Comparison of ENCODE assay signal across 1 cellular context in the genomic region with DNA sequence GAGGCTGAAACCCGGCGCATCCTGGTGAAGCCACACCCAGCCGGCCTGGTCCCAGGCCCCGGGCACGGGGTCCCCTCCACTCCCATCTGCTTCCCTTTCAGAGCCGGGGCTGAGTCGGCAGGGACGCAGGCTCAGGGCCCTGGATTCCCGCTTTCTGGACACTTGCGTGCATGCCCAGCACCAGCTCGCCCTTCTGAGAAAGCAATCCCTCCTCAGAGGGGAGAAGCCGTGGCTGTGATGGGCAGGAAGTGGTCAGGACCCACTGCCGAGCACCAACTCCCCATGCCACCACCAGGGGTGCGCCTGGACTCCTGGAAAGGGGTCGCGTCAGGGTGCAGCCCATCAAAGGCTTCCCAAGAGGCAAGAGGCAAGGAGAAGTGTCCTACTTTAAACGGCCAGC.
TF ChIP-seq lines count a peak whose summit lies in the region.

No MANE protein-coding gene starts in this region.

TF ChIP-seq in SK-N-SH treated with all-trans-retinoic acid at 6 μM for 48 hours, 23 proteins besides CTCF, POLR2A, EP300 and RAD21 (continued from another document):
- TF ChIP-seq TCF4 (CRISPR knock-in tag; IDR thresholded peaks at IDR 0.05; ENCODE audit: borderline replicate concordance) (no peak), PPARA (CRISPR knock-in tag; IDR thresholded peaks at IDR 0.05; ENCODE audit: borderline replicate concordance) (no peak), OSR1 (CRISPR knock-in tag; IDR thresholded peaks at IDR 0.05) (no peak), ZC3H10 (CRISPR knock-in tag; IDR thresholded peaks at IDR 0.05) (no peak), BACH2 (CRISPR knock-in tag; IDR thresholded peaks at IDR 0.05; ENCODE audit: borderline replicate concordance) (no peak), ARNTL (CRISPR knock-in tag; IDR thresholded peaks at IDR 0.05; ENCODE audit: borderline replicate concordance, low read depth) (no peak), SNAI2 (CRISPR knock-in tag; IDR thresholded peaks at IDR 0.05) (no peak), TOX (CRISPR knock-in tag; IDR thresholded peaks at IDR 0.05; ENCODE audit: borderline replicate concordance) (no peak)
